ENCODE assay signal across 22 cellular contexts in genomic region chr7:71264005-71264404, GRCh38.
"Had no signal": no experiment of that assay in that cellular context is flagged by ENCODE, and none has a peak within 500 bp of the region (broad histone marks: within the 10 kb centered on the region; RNA-seq: fewer than 3 reads in every experiment).

No MANE protein-coding gene starts in this region.

- ATAC-seq: left lobe of liver; mucosa of descending colon; naive thymus-derived CD4-positive, alpha-beta T cell; natural killer cell treated with Interleukin-12 subunit alpha and Interleukin-12 subunit beta and Interleukin-15 and Interleukin-18, amount 100 ng/mL, for 72 hours; sciatic nerve; stimulated activated effector memory CD8-positive, alpha-beta T cell treated with anti-CD3 and anti-CD28 coated beads, Interleukin-12 subunit alpha, Interleukin-12 subunit beta, amount 100 ng/mL, for 72 hours had no signal

- H3K9me3 ChIP-seq: ovary, suprapubic skin, uterus had no signal

- H3K4me1 ChIP-seq: spleen, suprapubic skin, tibial nerve, uterus had no signal

- H3K27ac ChIP-seq: hepatocyte, ovary, spleen, suprapubic skin, tibial nerve, uterus had no signal

- H3K4me1 Mint-ChIP-seq: naive thymus-derived CD4-positive, alpha-beta T cell; stimulated activated effector memory CD8-positive, alpha-beta T cell treated with anti-CD3 and anti-CD28 coated beads, Interleukin-12 subunit alpha, Interleukin-12 subunit beta, amount 100 ng/mL, for 72 hours had no signal

- H3K36me3 ChIP-seq: ovary, spleen, suprapubic skin, tibial nerve, uterus had no signal

- H3K27me3 ChIP-seq: hepatocyte, ovary, spleen, suprapubic skin, tibial nerve, uterus had no signal

- H3K4me3 ChIP-seq: hepatocyte, lung, mucosa of descending colon, ovary, spleen, suprapubic skin, tibial nerve, uterus had no signal

- DNase-seq: islet precursor cell; midbrain; mucosa of descending colon; naive thymus-derived CD4-positive, alpha-beta T cell; ovary; right cardiac atrium; small intestine; spleen; stimulated activated CD4-positive, alpha-beta T cell treated with anti-CD3 and anti-CD28 coated beads, Interleukin-4, amount 100 ng/mL, for 24 hours; stimulated activated naive CD4-positive, alpha-beta T cell; uterus had no signal

- H3K4me3 Mint-ChIP-seq: naive thymus-derived CD4-positive, alpha-beta T cell; natural killer cell treated with Interleukin-12 subunit alpha and Interleukin-12 subunit beta and Interleukin-15 and Interleukin-18, amount 100 ng/mL, for 72 hours; stimulated activated effector memory CD8-positive, alpha-beta T cell treated with anti-CD3 and anti-CD28 coated beads, Interleukin-12 subunit alpha, Interleukin-12 subunit beta, amount 100 ng/mL, for 72 hours; stimulated activated naive CD8-positive, alpha-beta T cell treated with anti-CD3 and anti-CD28 coated beads, Interleukin-15, Interleukin-2, amounts not matched to agents 100 ng/mL and 50 ng/mL, for 24 hours; type B pancreatic cell had no signal

- H3K27me3 Mint-ChIP-seq: natural killer cell treated with Interleukin-12 subunit alpha and Interleukin-12 subunit beta and Interleukin-15 and Interleukin-18, amount 100 ng/mL, for 72 hours; progenitor cell of endocrine pancreas; stimulated activated naive CD8-positive, alpha-beta T cell treated with anti-CD3 and anti-CD28 coated beads, Interleukin-15, Interleukin-2, amounts not matched to agents 100 ng/mL and 50 ng/mL, for 24 hours; type B pancreatic cell had no signal

- H3K27ac Mint-ChIP-seq: naive thymus-derived CD4-positive, alpha-beta T cell; natural killer cell treated with Interleukin-12 subunit alpha and Interleukin-12 subunit beta and Interleukin-15 and Interleukin-18, amount 100 ng/mL, for 72 hours; progenitor cell of endocrine pancreas; stimulated activated effector memory CD8-positive, alpha-beta T cell treated with anti-CD3 and anti-CD28 coated beads, Interleukin-12 subunit alpha, Interleukin-12 subunit beta, amount 100 ng/mL, for 72 hours; stimulated activated naive CD8-positive, alpha-beta T cell treated with anti-CD3 and anti-CD28 coated beads, Interleukin-15, Interleukin-2, amounts not matched to agents 100 ng/mL and 50 ng/mL, for 24 hours; type B pancreatic cell had no signal

- H3K36me3 Mint-ChIP-seq: stimulated activated effector memory CD8-positive, alpha-beta T cell treated with anti-CD3 and anti-CD28 coated beads, Interleukin-12 subunit alpha, Interleukin-12 subunit beta, amount 100 ng/mL, for 72 hours had no signal
